ENCODE assay signal across 29 cellular contexts in genomic region chr7:1894906-1895663, GRCh38.
DNase-seq lines count a peak whose midpoint lies in the region; ATAC-seq, FAIRE-seq and TF ChIP-seq lines count a peak whose summit lies in the region.
"Had no signal": no experiment of that assay in that cellular context is flagged by ENCODE, and none has a peak within 500 bp of the region (broad histone marks: within the 10 kb centered on the region; RNA-seq: fewer than 3 reads in every experiment).

No MANE protein-coding gene starts in this region.

- H3K9me3 Mint-ChIP-seq in CD14-positive monocyte: no peaks in the 10 kb centered on the region
- no peaks in the 10 kb centered on the region for H3K9me3 Mint-ChIP-seq in progenitor cell of endocrine pancreas (ENCODE audit: low read depth)
- H3K9me3 Mint-ChIP-seq in T-helper 2 cell treated with Interferon-gamma antibody and Interleukin-4, amounts not matched to agents 5 μg/mL and 100 μg/mL, for 36 hours: no peaks in the 10 kb centered on the region
- H3K9me3 Mint-ChIP-seq: activated CD8-positive, alpha-beta T cell treated with anti-CD3 and anti-CD28 coated beads for 36 hours; activated naive CD4-positive, alpha-beta T cell treated with anti-CD3 and anti-CD28 coated beads for 36 hours; activated T-helper 1 cell treated with anti-CD3 and anti-CD28 coated beads, Interleukin-12 subunit alpha, Interleukin-12 subunit beta, Interleukin-2, Interleukin-4 antibody, amounts not matched to agents 30 ng/mL and 10 ng/mL and 1 ng/mL, durations not matched to agents 14 hours and 24 hours and 36 hours; nephron had no signal

- no peak for TF ChIP-seq CTCF in CD14-positive monocyte (IDR thresholded peaks at IDR 0.05)
- TF ChIP-seq CTCF in bronchial epithelial cell (IDR thresholded peaks at IDR 0.05; ENCODE audit: insufficient read depth, low read length, severe bottlenecking): no peak
- TF ChIP-seq CTCF in progenitor cell of endocrine pancreas (IDR thresholded peaks at IDR 0.05; ENCODE audit: unreplicated experiment): no peak

- no peak for ATAC-seq in HG03039 (IDR thresholded peaks at IDR 0.05; ENCODE audit: unreplicated experiment)
- ATAC-seq: activated CD8-positive, alpha-beta T cell treated with anti-CD3 and anti-CD28 coated beads for 36 hours; mucosa of descending colon; PC-3; T-helper 17 cell had no signal

- H3K36me3 ChIP-seq in BLaER1 (peaks cover 84% of the 10 kb centered on the region), bronchial epithelial cell (ENCODE audit: control insufficient read depth, insufficient read depth, low read length) (peaks cover 2% of the 10 kb centered on the region)
- H3K36me3 ChIP-seq: ovary had no signal

- H3K9ac ChIP-seq in BLaER1: no peak overlapping the region
- H3K9ac ChIP-seq: GM23248 had no signal

- peaks cover 51 to 55% of the 10 kb centered on the region in 2 donors for H3K36me3 Mint-ChIP-seq in CD14-positive monocyte
- peaks cover 1% of the 10 kb centered on the region for H3K36me3 Mint-ChIP-seq in progenitor cell of endocrine pancreas (ENCODE audit: insufficient read depth)
- peaks cover 8% of the 10 kb centered on the region for H3K36me3 Mint-ChIP-seq in T-helper 2 cell treated with Interferon-gamma antibody and Interleukin-4, amounts not matched to agents 5 μg/mL and 100 μg/mL, for 36 hours (ENCODE audit: low read depth)

- FAIRE-seq in bronchial epithelial cell (lab: Jason Lieb, UNC): peak; percentile 32

- H3K4me1 Mint-ChIP-seq in CD14-positive monocyte: peaks cover 3% of the 10 kb centered on the region
- H3K4me1 Mint-ChIP-seq in progenitor cell of endocrine pancreas (ENCODE audit: low read depth): no peaks in the 10 kb centered on the region
- H3K4me1 Mint-ChIP-seq in T-helper 2 cell treated with Interferon-gamma antibody and Interleukin-4, amounts not matched to agents 5 μg/mL and 100 μg/mL, for 36 hours (ENCODE audit: low read depth): peaks cover 4% of the 10 kb centered on the region
- H3K4me1 Mint-ChIP-seq: nephron had no signal

- H3K27me3 ChIP-seq in BLaER1 (no peaks in the 10 kb centered on the region), bronchial epithelial cell (ENCODE audit: control insufficient read depth, insufficient read depth, low read length) (no peaks in the 10 kb centered on the region)
- H3K27me3 ChIP-seq: dorsolateral prefrontal cortex, ovary, tibial artery had no signal

- H4K20me1 ChIP-seq in BLaER1: peaks cover 100% of the 10 kb centered on the region

- H3K4me2 ChIP-seq in BLaER1: peak overlapping the region; percentile 85; the same call in 1 of the 2 replicates

- H3K4me3 ChIP-seq in BLaER1 (no peak overlapping the region), bronchial epithelial cell (ENCODE audit: low read depth, low read length) (no peak overlapping the region)
- H3K4me3 ChIP-seq: dorsolateral prefrontal cortex, GM23248, mucosa of descending colon, ovary, tibial artery had no signal

- H3K27ac ChIP-seq in BLaER1: no peak overlapping the region; the same call in 1 of the 2 replicates
- H3K27ac ChIP-seq: dorsolateral prefrontal cortex, GM23248, HL-60, ovary, tibial artery had no signal

- no peaks in the 10 kb centered on the region for H3K9me3 ChIP-seq in BLaER1
- H3K9me3 ChIP-seq: mucosa of descending colon, ovary, tibial artery had no signal

- intact Hi-C loops in CD14-positive monocyte (cut with micrococcal nuclease): no loop called here

- H3K27me3 Mint-ChIP-seq in CD14-positive monocyte (ENCODE audit: low read depth in 3 of 3) (no peaks in the 10 kb centered on the region), progenitor cell of endocrine pancreas (no peaks in the 10 kb centered on the region)
- H3K27me3 Mint-ChIP-seq in T-helper 2 cell treated with Interferon-gamma antibody and Interleukin-4, amounts not matched to agents 5 μg/mL and 100 μg/mL, for 36 hours (ENCODE audit: low read depth): no peaks in the 10 kb centered on the region
- H3K27me3 Mint-ChIP-seq: activated CD8-positive, alpha-beta T cell treated with anti-CD3 and anti-CD28 coated beads for 36 hours; T-helper 17 cell had no signal

- DNase-seq in CD14-positive monocyte (ENCODE audit: low spot score) (peak; percentile 19), bronchial epithelial cell (ENCODE audit: low read depth) (no peak), progenitor cell of endocrine pancreas (ENCODE audit: low spot score, unreplicated experiment) (no peak), medulla oblongata (ENCODE audit: extremely low spot score) (no peak)
- no peak for DNase-seq in T-helper 2 cell treated with Interferon-gamma antibody and Interleukin-4, amounts not matched to agents 5 μg/mL and 100 μg/mL, for 36 hours (ENCODE audit: low spot score)
- DNase-seq: activated CD4-positive, alpha-beta T cell treated with anti-CD3 and anti-CD28 coated beads for 1 hour; activated CD8-positive, alpha-beta memory T cell treated with anti-CD3 and anti-CD28 coated beads, Interleukin-2, amount 50 U/mL, for 48 hours; activated CD8-positive, alpha-beta T cell treated with anti-CD3 and anti-CD28 coated beads for 36 hours; activated naive CD4-positive, alpha-beta T cell treated with anti-CD3 and anti-CD28 coated beads for 36 hours; cerebellar nuclear complex; dorsolateral prefrontal cortex; foreskin melanocyte; GM23248; kidney glomerular epithelial cell; mucosa of descending colon; NCI-H1417 treated with DMSO at 0.1 percent for 48 hours; NCI-H2081; NCI-H526; ovary; PC-3; retina; SHP77; T-helper 17 cell; tibial artery had no signal

- H3K4me1 ChIP-seq in BLaER1: peaks cover 56% of the 10 kb centered on the region
- H3K4me1 ChIP-seq: tibial artery had no signal

- H3K27ac Mint-ChIP-seq in CD14-positive monocyte (no peak overlapping the region), progenitor cell of endocrine pancreas (peak overlapping the region; percentile 41)
- no peak overlapping the region for H3K27ac Mint-ChIP-seq in T-helper 2 cell treated with Interferon-gamma antibody and Interleukin-4, amounts not matched to agents 5 μg/mL and 100 μg/mL, for 36 hours
- H3K27ac Mint-ChIP-seq: activated CD8-positive, alpha-beta T cell treated with anti-CD3 and anti-CD28 coated beads for 36 hours; activated naive CD4-positive, alpha-beta T cell treated with anti-CD3 and anti-CD28 coated beads for 36 hours; activated T-helper 1 cell treated with anti-CD3 and anti-CD28 coated beads, Interleukin-12 subunit alpha, Interleukin-12 subunit beta, Interleukin-2, Interleukin-4 antibody, amounts not matched to agents 30 ng/mL and 10 ng/mL and 1 ng/mL, durations not matched to agents 14 hours and 24 hours and 36 hours; nephron; T-helper 17 cell had no signal

- no peak overlapping the region for H3K4me3 Mint-ChIP-seq in CD14-positive monocyte
- no peak overlapping the region for H3K4me3 Mint-ChIP-seq in progenitor cell of endocrine pancreas (ENCODE audit: low read depth)
- no peak overlapping the region for H3K4me3 Mint-ChIP-seq in T-helper 2 cell treated with Interferon-gamma antibody and Interleukin-4, amounts not matched to agents 5 μg/mL and 100 μg/mL, for 36 hours
- H3K4me3 Mint-ChIP-seq: activated CD8-positive, alpha-beta T cell treated with anti-CD3 and anti-CD28 coated beads for 36 hours; activated naive CD4-positive, alpha-beta T cell treated with anti-CD3 and anti-CD28 coated beads for 36 hours; activated T-helper 1 cell treated with anti-CD3 and anti-CD28 coated beads, Interleukin-12 subunit alpha, Interleukin-12 subunit beta, Interleukin-2, Interleukin-4 antibody, amounts not matched to agents 30 ng/mL and 10 ng/mL and 1 ng/mL, durations not matched to agents 14 hours and 24 hours and 36 hours; nephron; T-helper 17 cell had no signal
